Comparison of ENCODE assay signal across 17 cellular contexts in the genomic region with DNA sequence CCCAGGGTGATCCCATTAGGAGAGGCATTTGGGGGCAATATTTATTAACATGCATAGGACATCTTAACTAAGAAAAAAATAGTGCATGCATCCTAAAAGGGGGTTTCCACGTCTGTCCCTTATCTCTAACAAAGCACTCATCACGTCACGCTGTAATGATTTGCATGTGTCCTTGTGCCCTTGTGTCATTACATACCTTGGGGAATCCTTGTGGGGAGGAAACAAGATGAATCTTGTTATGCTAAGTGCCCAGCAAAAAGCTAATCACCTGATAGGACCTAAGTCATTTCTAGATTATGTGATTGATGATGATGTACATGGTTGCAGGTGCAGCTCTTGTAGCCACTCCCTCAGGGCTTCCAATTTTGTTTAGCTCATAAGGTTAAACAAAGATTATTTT.
DNase-seq lines count a peak whose midpoint lies in the region; ATAC-seq lines count a peak whose summit lies in the region.
"Had no signal": no experiment of that assay in that cellular context is flagged by ENCODE, and none has a peak within 500 bp of the region (broad histone marks: within the 10 kb centered on the region; RNA-seq: fewer than 3 reads in every experiment).

No MANE protein-coding gene starts in this region.

- H3K36me3 Mint-ChIP-seq in activated CD4-positive, alpha-beta T cell treated with anti-CD3 and anti-CD28 coated beads, Interleukin-2, amount 10 ng/mL, durations not matched to agents 24 days and 14 days (ENCODE audit: low read depth), result no peaks in the 10 kb centered on the region
- no peaks in the 10 kb centered on the region for H3K36me3 Mint-ChIP-seq in activated CD4-positive, alpha-beta T cell treated with anti-CD3 and anti-CD28 coated beads, Interleukin-2, amount 10 ng/mL, durations not matched to agents 7 days and 5 days (ENCODE audit: low read depth)
- H3K36me3 Mint-ChIP-seq in stimulated activated naive B cell treated with anti-CD40 and anti-IgM and Interleukin-4, amounts not matched to agents 10 μg/mL and 1 μg/mL and 100 μg/mL, for 72 hours, result no peaks in the 10 kb centered on the region
- H3K36me3 Mint-ChIP-seq: activated naive CD4-positive, alpha-beta T cell treated with anti-CD3 and anti-CD28 coated beads, Interleukin-2, amount 50 U/mL, for 24 hours had no signal

- POLR2A ChIA-PET in activated CD4-positive, alpha-beta T cell treated with anti-CD3 and anti-CD28 coated beads, Interleukin-2, amount 10 ng/mL, durations not matched to agents 7 days and 5 days (lab: Charles Lee), result no interaction called here

- ATAC-seq in GM21576 (IDR thresholded peaks at IDR 0.05; ENCODE audit: unreplicated experiment) (peak; percentile 42), HG03457 (IDR thresholded peaks at IDR 0.05; ENCODE audit: unreplicated experiment) (peak; percentile 57)
- ATAC-seq in stimulated activated naive B cell treated with anti-CD40 and anti-IgM and Interleukin-4, amounts not matched to agents 10 μg/mL and 1 μg/mL and 100 μg/mL, for 72 hours (replicated peaks), result peak; percentile 66 to 91

- peak; percentile 33 for DNase-seq in activated CD4-positive, alpha-beta T cell treated with anti-CD3 and anti-CD28 coated beads, Interleukin-2, amount 10 ng/mL, durations not matched to agents 24 days and 14 days
- no peak for DNase-seq in activated CD4-positive, alpha-beta T cell treated with anti-CD3 and anti-CD28 coated beads, Interleukin-2, amount 10 ng/mL, durations not matched to agents 7 days and 5 days
- DNase-seq in stimulated activated naive B cell treated with anti-CD40 and anti-IgM and Interleukin-4, amounts not matched to agents 10 μg/mL and 1 μg/mL and 100 μg/mL, for 72 hours, result peak; percentile 2
- no peak for DNase-seq in stimulated activated CD4-positive, alpha-beta T cell treated with anti-CD3 and anti-CD28 coated beads, Interleukin-4, amount 100 ng/mL, for 1 hour
- no peak for DNase-seq in NCI-H2171 (lab: John Stamatoyannopoulos, UW)
- DNase-seq in NOMO-1 (lab: John Stamatoyannopoulos, UW; ENCODE audit: unreplicated experiment in 2 of 2), result no peak
- DNase-seq: 8988T; activated CD4-positive, alpha-beta T cell treated with anti-CD3 and anti-CD28 coated beads, Interleukin-2, amount 50 U/mL, for 48 hours; activated T-cell treated with anti-CD3 and anti-CD28 coated beads, Interleukin-2, amount 50 U/mL, for 48 hours; DMS79 treated with DMSO at 0.1 percent for 48 hours; HCEC 1CT; hippocampal formation; Kasumi-1; NCI-H1105 had no signal

- no peak overlapping the region for H3K27ac Mint-ChIP-seq in activated CD4-positive, alpha-beta T cell treated with anti-CD3 and anti-CD28 coated beads, Interleukin-2, amount 10 ng/mL, durations not matched to agents 24 days and 14 days
- no peak overlapping the region for H3K27ac Mint-ChIP-seq in activated CD4-positive, alpha-beta T cell treated with anti-CD3 and anti-CD28 coated beads, Interleukin-2, amount 10 ng/mL, durations not matched to agents 7 days and 5 days
- H3K27ac Mint-ChIP-seq in stimulated activated naive B cell treated with anti-CD40 and anti-IgM and Interleukin-4, amounts not matched to agents 10 μg/mL and 1 μg/mL and 100 μg/mL, for 72 hours, result peak overlapping the region; percentile 42
- H3K27ac Mint-ChIP-seq: activated naive CD4-positive, alpha-beta T cell treated with anti-CD3 and anti-CD28 coated beads, Interleukin-2, amount 50 U/mL, for 24 hours had no signal

- no peaks in the 10 kb centered on the region for H3K9me3 Mint-ChIP-seq in activated CD4-positive, alpha-beta T cell treated with anti-CD3 and anti-CD28 coated beads, Interleukin-2, amount 10 ng/mL, durations not matched to agents 24 days and 14 days
- H3K9me3 Mint-ChIP-seq in activated CD4-positive, alpha-beta T cell treated with anti-CD3 and anti-CD28 coated beads, Interleukin-2, amount 10 ng/mL, durations not matched to agents 7 days and 5 days, result no peaks in the 10 kb centered on the region
- no peaks in the 10 kb centered on the region for H3K9me3 Mint-ChIP-seq in stimulated activated naive B cell treated with anti-CD40 and anti-IgM and Interleukin-4, amounts not matched to agents 10 μg/mL and 1 μg/mL and 100 μg/mL, for 72 hours
- H3K9me3 Mint-ChIP-seq: activated naive CD4-positive, alpha-beta T cell treated with anti-CD3 and anti-CD28 coated beads, Interleukin-2, amount 50 U/mL, for 24 hours had no signal

- CTCF ChIA-PET in activated CD4-positive, alpha-beta T cell treated with anti-CD3 and anti-CD28 coated beads, Interleukin-2, amount 10 ng/mL, durations not matched to agents 7 days and 5 days (lab: Charles Lee), result interaction anchor here (0.7 kb wide), 1 partner anchor 141 kb away, joined by 3 read pairs; no protein-coding TSS in a partner anchor

- no peak overlapping the region for H3K4me3 Mint-ChIP-seq in activated CD4-positive, alpha-beta T cell treated with anti-CD3 and anti-CD28 coated beads, Interleukin-2, amount 10 ng/mL, durations not matched to agents 24 days and 14 days
- no peak overlapping the region for H3K4me3 Mint-ChIP-seq in activated CD4-positive, alpha-beta T cell treated with anti-CD3 and anti-CD28 coated beads, Interleukin-2, amount 10 ng/mL, durations not matched to agents 7 days and 5 days
- no peak overlapping the region for H3K4me3 Mint-ChIP-seq in stimulated activated naive B cell treated with anti-CD40 and anti-IgM and Interleukin-4, amounts not matched to agents 10 μg/mL and 1 μg/mL and 100 μg/mL, for 72 hours
- H3K4me3 Mint-ChIP-seq: activated naive CD4-positive, alpha-beta T cell treated with anti-CD3 and anti-CD28 coated beads, Interleukin-2, amount 50 U/mL, for 24 hours had no signal

- intact Hi-C loops in activated CD4-positive, alpha-beta T cell treated with anti-CD3 and anti-CD28 coated beads, Interleukin-2, amount 10 ng/mL, durations not matched to agents 24 days and 14 days (cut with micrococcal nuclease), result no loop called here

- H3K27me3 Mint-ChIP-seq in activated CD4-positive, alpha-beta T cell treated with anti-CD3 and anti-CD28 coated beads, Interleukin-2, amount 10 ng/mL, durations not matched to agents 24 days and 14 days, result peaks cover 3% of the 10 kb centered on the region
- peaks cover 2% of the 10 kb centered on the region for H3K27me3 Mint-ChIP-seq in activated CD4-positive, alpha-beta T cell treated with anti-CD3 and anti-CD28 coated beads, Interleukin-2, amount 10 ng/mL, durations not matched to agents 7 days and 5 days
- peaks cover 0 to 4% of the 10 kb centered on the region in 2 donors for H3K27me3 Mint-ChIP-seq in stimulated activated naive B cell treated with anti-CD40 and anti-IgM and Interleukin-4, amounts not matched to agents 10 μg/mL and 1 μg/mL and 100 μg/mL, for 72 hours

- no peaks in the 10 kb centered on the region for H3K4me1 Mint-ChIP-seq in activated CD4-positive, alpha-beta T cell treated with anti-CD3 and anti-CD28 coated beads, Interleukin-2, amount 10 ng/mL, durations not matched to agents 24 days and 14 days
- H3K4me1 Mint-ChIP-seq in activated CD4-positive, alpha-beta T cell treated with anti-CD3 and anti-CD28 coated beads, Interleukin-2, amount 10 ng/mL, durations not matched to agents 7 days and 5 days, result no peaks in the 10 kb centered on the region
- H3K4me1 Mint-ChIP-seq in stimulated activated naive B cell treated with anti-CD40 and anti-IgM and Interleukin-4, amounts not matched to agents 10 μg/mL and 1 μg/mL and 100 μg/mL, for 72 hours, result peaks cover 1 to 14% of the 10 kb centered on the region in 2 donors
- H3K4me1 Mint-ChIP-seq: activated naive CD4-positive, alpha-beta T cell treated with anti-CD3 and anti-CD28 coated beads, Interleukin-2, amount 50 U/mL, for 24 hours had no signal

Comparison
In these comparisons a context has a peak if more than half of its experiments do, and no peak if none do; other contexts are left out.
1. DNase-seq: peak in activated CD4-positive, alpha-beta T cell treated with anti-CD3 and anti-CD28 coated beads, Interleukin-2, amount 10 ng/mL, durations not matched to agents 24 days and 14 days (single experiment) and stimulated activated naive B cell treated with anti-CD40 and anti-IgM and Interleukin-4, amounts not matched to agents 10 μg/mL and 1 μg/mL and 100 μg/mL, for 72 hours (single experiment); none in activated CD4-positive, alpha-beta T cell treated with anti-CD3 and anti-CD28 coated beads, Interleukin-2, amount 10 ng/mL, durations not matched to agents 7 days and 5 days (single experiment), stimulated activated CD4-positive, alpha-beta T cell treated with anti-CD3 and anti-CD28 coated beads, Interleukin-4, amount 100 ng/mL, for 1 hour (single experiment), NCI-H2171 (single experiment) and NOMO-1 (0 of 2).
2. Peak in every context shown above with its lines, with median percentiles within 50 percentile points of each other: ATAC-seq.